ENCODE assay signal across 11 cellular contexts in the genomic region with DNA sequence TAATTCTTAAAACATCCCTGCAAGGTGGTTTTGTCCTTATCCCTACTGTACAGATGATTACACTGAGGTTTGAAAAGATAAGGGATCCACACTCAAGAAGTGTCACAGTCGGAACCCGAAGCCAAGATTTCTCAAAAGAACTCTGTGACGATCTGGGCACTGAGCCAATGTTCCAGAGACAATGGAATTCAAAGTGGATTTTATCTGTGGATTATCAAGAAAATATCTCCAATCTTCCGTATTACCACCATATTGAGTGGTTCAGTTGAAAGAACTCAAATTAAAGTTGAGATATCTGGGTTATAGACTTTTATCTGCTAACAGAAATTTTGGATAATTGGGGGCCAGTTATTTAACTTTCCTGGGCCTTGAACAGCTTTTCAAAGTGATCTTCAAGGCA.
"Had no signal": no experiment of that assay in that cellular context is flagged by ENCODE, and none has a peak within 500 bp of the region (broad histone marks: within the 10 kb centered on the region; RNA-seq: fewer than 3 reads in every experiment).

No MANE protein-coding gene starts in this region.

- H3K9me3 ChIP-seq: ovary had no signal

- ATAC-seq: left colon had no signal

- H3K27me3 ChIP-seq: ovary had no signal

- DNase-seq: activated CD4-positive, alpha-beta T cell treated with anti-CD3 and anti-CD28 coated beads, Interleukin-2, amount 50 U/mL, for 1 hour; activated CD8-positive, alpha-beta memory T cell treated with anti-CD3 and anti-CD28 coated beads for 24 hours; activated gamma-delta T cell treated with Interleukin-2 at 50 U/mL for 16 hours; amygdala; cerebellar nuclear complex; effector memory CD4-positive, alpha-beta T cell; left colon; naive B cell; ovary; stimulated activated CD4-positive, alpha-beta T cell treated with anti-CD3 and anti-CD28 coated beads, Interleukin-1b, Interleukin-23, amount 100 ng/mL, for 48 hours had no signal

- H3K27ac ChIP-seq: epithelial cell of prostate, ovary had no signal

- H3K36me3 ChIP-seq: ovary had no signal

- H3K4me3 ChIP-seq: ovary had no signal
